Comparison of ENCODE assay signal across 31 cellular contexts in genomic region chr1:160053548-160054365, GRCh38. TPM values are rescaled to one million over a fixed set of nuclear protein-coding genes. Genes with fewer than 3 reads are reported as not detected.
DNase-seq lines count a peak whose midpoint lies in the region; ATAC-seq and TF ChIP-seq lines count a peak whose summit lies in the region.
"Had no signal": no experiment of that assay in that cellular context is flagged by ENCODE, and none has a peak within 500 bp of the region (broad histone marks: within the 10 kb centered on the region; RNA-seq: fewer than 3 reads in every experiment).

No MANE protein-coding gene starts in this region.

- H3K79me2 ChIP-seq in GM23338 (replicated peaks; ENCODE audit: insufficient read depth): no peaks in the 10 kb centered on the region

- no peaks in the 10 kb centered on the region for H4K20me1 ChIP-seq in GM23338 (replicated peaks; ENCODE audit: insufficient read depth)

- no peak overlapping the region for H2AK5ac ChIP-seq in neuronal stem cell (ENCODE audit: low read depth, low read length)

- H2BK12ac ChIP-seq in neuronal stem cell (ENCODE audit: low read length): no peak overlapping the region

- H3K36me3 Mint-ChIP-seq in GM23338 (ENCODE audit: low read depth): no peaks in the 10 kb centered on the region
- H3K36me3 Mint-ChIP-seq: CD8-positive, alpha-beta memory T cell had no signal

- H4K91ac ChIP-seq in neuronal stem cell (ENCODE audit: low read depth, low read length, poor library complexity): no peak overlapping the region

- H3K4me3 ChIP-seq in neuronal stem cell (ENCODE audit: low read length in 2 of 2): no peak overlapping the region
- H3K4me3 ChIP-seq in GM23338: no peak overlapping the region
- H3K4me3 ChIP-seq: GM23248, HAP-1, MG63, PC-9, SJSA1 had no signal

- H3K9ac ChIP-seq in neuronal stem cell (ENCODE audit: low read depth, low read length, poor library complexity): no peak overlapping the region
- H3K9ac ChIP-seq: GM23248 had no signal

- H3K27me3 ChIP-seq in neuronal stem cell (ENCODE audit: control insufficient read depth in 3 of 3, insufficient read depth in 3 of 3, low read depth in 1 of 3, low read length in 3 of 3) (peaks cover 0 to 53% (median 0%) of the 10 kb centered on the region in 3 experiments), GM23338 (ENCODE audit: insufficient read depth) (no peaks in the 10 kb centered on the region)

- DNase-seq in RPMI7951 (ENCODE audit: low read depth) (peak; percentile 15), islet precursor cell (peak; percentile 41), neuronal stem cell (ENCODE audit: low spot score) (no peak), GM23338 (ENCODE audit: low spot score) (no peak), GOT3 (lab: John Stamatoyannopoulos, UW) (no peak), D341Med (ENCODE audit: low spot score) (no peak), kidney glomerular epithelial cell (lab: John Stamatoyannopoulos, UW) (no peak)
- DNase-seq: Calu3; CD8-positive, alpha-beta memory T cell; DMS153; GM23248; HFFc6; IMR-90; KG1; MG63; NCI-H1417; NCI-H1694; NCI-H2029 treated with DMSO at 0.1 percent for 48 hours; NCI-H2227 treated with DMSO at 0.1 percent for 48 hours; NCI-H526 treated with DMSO at 0.1 percent for 48 hours; PC-9; Right ventricle myocardium superior; RPMI8226 had no signal

- H3K27me3 Mint-ChIP-seq in GM23338 (ENCODE audit: insufficient read depth, low read depth, poor library complexity): peaks cover 9% of the 10 kb centered on the region

- peaks cover 10 to 18% of the 10 kb centered on the region in 2 donors for H3K4me1 ChIP-seq in neuronal stem cell (ENCODE audit: control insufficient read depth in 2 of 2, insufficient read depth in 1 of 2, low read depth in 1 of 2, low read length in 2 of 2)
- peaks cover 6% of the 10 kb centered on the region for H3K4me1 ChIP-seq in GM23338 (ENCODE audit: insufficient read depth)
- H3K4me1 ChIP-seq: HAP-1 had no signal

- H2BK15ac ChIP-seq in neuronal stem cell (ENCODE audit: low read length): no peak overlapping the region

- H4K8ac ChIP-seq in neuronal stem cell (ENCODE audit: low read depth, low read length): no peak overlapping the region

- H3K23ac ChIP-seq in neuronal stem cell (ENCODE audit: low read depth, low read length, poor library complexity): no peak overlapping the region

- no peak overlapping the region for H3K4me3 Mint-ChIP-seq in GM23338
- H3K4me3 Mint-ChIP-seq: CD8-positive, alpha-beta memory T cell; HFFc6 had no signal

- H2AFZ ChIP-seq in neuronal stem cell (ENCODE audit: low read length) (no peak overlapping the region), GM23338 (no peak overlapping the region)
- H2AFZ ChIP-seq: GM23248, PC-9 had no signal

- no peak overlapping the region for H2BK120ac ChIP-seq in neuronal stem cell (ENCODE audit: low read depth, low read length)

- H3K27ac ChIP-seq in angular gyrus (ENCODE audit: low read depth, low read length): peak overlapping the region; percentile 65
- no peak overlapping the region for H3K27ac ChIP-seq in neuronal stem cell (replicated peaks; ENCODE audit: low read length)
- no peak overlapping the region for H3K27ac ChIP-seq in GM23338 (ENCODE audit: low read depth)
- H3K27ac ChIP-seq: C4-2B, GM23248, PC-9, SJSA1 had no signal

- no peak for ATAC-seq in GM23338

- peaks cover 6% of the 10 kb centered on the region for H3K4me1 Mint-ChIP-seq in GM23338
- H3K4me1 Mint-ChIP-seq: CD8-positive, alpha-beta memory T cell had no signal

- H3K9me2 ChIP-seq in GM23338 (ENCODE audit: insufficient read depth): no peaks in the 10 kb centered on the region; the same call in none of the 2 replicates

- H3K36me3 ChIP-seq in neuronal stem cell (replicated peaks in 1 of 2; ENCODE audit: control insufficient read depth in 2 of 2, insufficient read depth in 2 of 2, low read length in 2 of 2) (no peaks in the 10 kb centered on the region), GM23338 (ENCODE audit: insufficient read depth) (no peaks in the 10 kb centered on the region)
- H3K36me3 ChIP-seq: HAP-1, MG63, SJSA1 had no signal

- H3K14ac ChIP-seq in neuronal stem cell (ENCODE audit: low read length): no peak overlapping the region

- whole genome bisulfite sequencing in neuronal stem cell (ENCODE audit: extremely low coverage in 2 of 2, insufficient read length in 2 of 2, insufficient replicate concordance in 1 of 2), 2 donors: no CpG with 5 or more reads among the region's 7 CpGs

- H3K18ac ChIP-seq in neuronal stem cell (ENCODE audit: low read length): peak overlapping the region; percentile 83

- no peak overlapping the region for H3K4me2 ChIP-seq in neuronal stem cell (ENCODE audit: insufficient read depth, low read length, poor library complexity, severe bottlenecking)
- H3K4me2 ChIP-seq in GM23338: no peak overlapping the region
- H3K4me2 ChIP-seq: PC-9 had no signal

- no peaks in the 10 kb centered on the region for H3K79me1 ChIP-seq in neuronal stem cell (ENCODE audit: low read depth, low read length)

- TF ChIP-seq CTCF in GM23338 (conservative IDR thresholded peaks at IDR 0.05; ENCODE audit: low read depth in 2 of 2): no peak

- peaks cover 2 to 7% of the 10 kb centered on the region in 2 donors for H3K9me3 ChIP-seq in neuronal stem cell (replicated peaks in 1 of 2; ENCODE audit: control insufficient read depth in 2 of 2, insufficient read depth in 1 of 2, low read depth in 1 of 2, low read length in 2 of 2)
- H3K9me3 ChIP-seq: HAP-1, MG63, SJSA1 had no signal

- no peaks in the 10 kb centered on the region for H3K9me3 Mint-ChIP-seq in GM23338
- H3K9me3 Mint-ChIP-seq: CD8-positive, alpha-beta memory T cell; HFFc6 had no signal

- H2BK5ac ChIP-seq in neuronal stem cell (ENCODE audit: low read length): no peak overlapping the region

- H3K27ac Mint-ChIP-seq in GM23338: no peak overlapping the region
- H3K27ac Mint-ChIP-seq: HFFc6 had no signal

- no peak overlapping the region for H3K4ac ChIP-seq in neuronal stem cell (ENCODE audit: low read length)

- no peaks in the 10 kb centered on the region for H3F3A ChIP-seq in GM23338 (replicated peaks; ENCODE audit: low read depth)

TF ChIP-seq in GM23338, 12 proteins besides CTCF, POLR2A, EP300 and RAD21 (continues in another document):
- TF ChIP-seq STAT1 (IDR thresholded peaks at IDR 0.05; ENCODE audit: unreplicated experiment) (no peak), ETS1 (IDR thresholded peaks at IDR 0.05) (no peak), NANOG (IDR thresholded peaks at IDR 0.05; ENCODE audit: borderline replicate concordance) (no peak), JUNB (IDR thresholded peaks at IDR 0.05; ENCODE audit: unreplicated experiment) (no peak), ZNF114 (CRISPR knock-in tag; IDR thresholded peaks at IDR 0.05) (no peak), ZNF331 (CRISPR knock-in tag; IDR thresholded peaks at IDR 0.05; ENCODE audit: low read depth) (no peak), CREB1 (CRISPR knock-in tag; IDR thresholded peaks at IDR 0.05; ENCODE audit: low read depth) (no peak), EZH2 (IDR thresholded peaks at IDR 0.05; ENCODE audit: low read depth, unreplicated experiment) (no peak)

RNA-seq across cellular contexts. Expression of gene KCNJ10, which starts 16.2 kb away (rescaled TPM):
- 0.10 and 0.12 TPM in 2 replicates for total RNA-seq in RPMI7951 (2014; rRNA removed; shearing (Covaris generic))
- 0.08 TPM for polyA plus RNA-seq in neuronal stem cell (2013, experiment 1 of 2)
- polyA plus RNA-seq in neuronal stem cell (2013, experiment 2 of 2): 0.22 TPM
- total RNA-seq in GM23338 (2014; rRNA removed; shearing (Covaris generic)): 1.6 and 2.8 TPM in 2 replicates
- polyA plus RNA-seq in GM23338 (2016; fragmentation: Nextera tagmentation; extraction: Ambion mirVana): 1.2 and 1.4 TPM in 2 replicates
- total RNA-seq: A673, Calu3, G401, GM23248, HFFc6, IMR-90, NCI-H460, PC-9, SJSA1 had no signal
- polyA plus RNA-seq: CD8-positive, alpha-beta memory T cell; GM23248; IMR-90 had no signal

RNA-seq across cellular contexts. Expression of gene PIGM, which starts 22.0 kb away (rescaled TPM):
- total RNA-seq in RPMI7951 (2014; rRNA removed; shearing (Covaris generic)): 4.7 and 4.9 TPM in 2 replicates
- 4.9 TPM for polyA plus RNA-seq in neuronal stem cell (2013, experiment 1 of 2)
- polyA plus RNA-seq in neuronal stem cell (2013, experiment 2 of 2): 5.1 TPM
- total RNA-seq in GM23338 (2014; rRNA removed; shearing (Covaris generic)): 4.6 and 5.0 TPM in 2 replicates
- 5.0 TPM in 2 replicates for polyA plus RNA-seq in GM23338 (2016; fragmentation: Nextera tagmentation; extraction: Ambion mirVana)

RNA-seq across cellular contexts. Expression of gene KCNJ9, which starts 27.6 kb away (rescaled TPM):
- not detected in 2 replicates for total RNA-seq in RPMI7951 (2014; rRNA removed; shearing (Covaris generic))
- 0.01 TPM for polyA plus RNA-seq in neuronal stem cell (2013, experiment 1 of 2)
- polyA plus RNA-seq in neuronal stem cell (2013, experiment 2 of 2): 0.01 TPM
- total RNA-seq in GM23338 (2014; rRNA removed; shearing (Covaris generic)): 0.08 and 0.24 TPM in 2 replicates
- polyA plus RNA-seq in GM23338 (2016; fragmentation: Nextera tagmentation; extraction: Ambion mirVana): 0.26 and 0.34 TPM in 2 replicates
- total RNA-seq: A673, Calu3, Daoy, G401, GM23248, HFFc6, IMR-90, NCI-H460, PC-9, Right ventricle myocardium superior, SJSA1 had no signal
- polyA plus RNA-seq: CD8-positive, alpha-beta memory T cell; GM23248; IMR-90 had no signal

RNA-seq across cellular contexts. Expression of gene IGSF8, which starts 44.7 kb away (rescaled TPM):
- 7.9 and 10.7 TPM in 2 replicates for total RNA-seq in RPMI7951 (2014; rRNA removed; shearing (Covaris generic))
- 12.3 TPM for polyA plus RNA-seq in neuronal stem cell (2013, experiment 1 of 2)
- 12.6 TPM for polyA plus RNA-seq in neuronal stem cell (2013, experiment 2 of 2)
- total RNA-seq in GM23338 (2014; rRNA removed; shearing (Covaris generic)): 111 and 120 TPM in 2 replicates
- 38.4 and 41.5 TPM in 2 replicates for polyA plus RNA-seq in GM23338 (2016; fragmentation: Nextera tagmentation; extraction: Ambion mirVana)

Comparison
In these comparisons a context has a peak if more than half of its experiments do, and no peak if none do; other contexts are left out.
1. DNase-seq: peak in RPMI7951 (single experiment) and islet precursor cell (single experiment); none in neuronal stem cell (single experiment), GM23338 (single experiment), GOT3 (single experiment), D341Med (single experiment) and kidney glomerular epithelial cell (single experiment).